In the genomic region with DNA sequence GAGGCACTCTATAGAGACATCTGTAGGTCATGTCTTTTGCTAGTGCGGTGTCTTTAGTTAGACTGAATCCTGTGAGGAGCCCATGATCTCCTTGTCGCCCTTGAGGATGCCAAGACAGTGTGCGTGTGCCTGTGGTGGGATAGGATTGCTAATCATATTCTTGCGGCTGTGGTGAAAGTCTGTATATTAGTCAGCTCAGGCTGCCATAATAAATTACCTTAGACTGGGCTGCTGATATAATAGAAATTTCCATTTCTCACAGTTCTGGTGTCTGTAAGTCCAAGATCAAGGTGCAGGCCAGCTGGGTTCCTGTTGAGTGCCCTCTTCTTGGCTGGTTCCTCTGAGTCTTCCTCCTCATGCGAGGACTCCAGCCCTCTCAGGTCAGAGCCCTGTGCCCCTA, we compare ENCODE assay signal across 15 cellular contexts.
A peak's percentile ranks its signal among the peaks of the same experiment; 100 is the strongest.
DNase-seq lines count a peak whose midpoint lies in the region; ATAC-seq and TF ChIP-seq lines count a peak whose summit lies in the region.
"Had no signal": no experiment of that assay in that cellular context is flagged by ENCODE, and none has a peak within 500 bp of the region (broad histone marks: within the 10 kb centered on the region; RNA-seq: fewer than 3 reads in every experiment).

No MANE protein-coding gene starts in this region.

- no peak overlapping the region for H3K4me3 ChIP-seq in BLaER1 treated with 17β-estradiol and CSF1 and Interleukin-3, amounts not matched to agents 10 nM and 100 nM
- H3K4me3 ChIP-seq in SK-N-MC (peak overlapping the region; percentile 41), spleen (no peak overlapping the region), right atrium auricular region (no peak overlapping the region)
- H3K4me3 ChIP-seq: lung, ovary had no signal

- peak overlapping the region; percentile 2 to 79 (median 41); a peak in 17 of 22 replicates for H3K4me2 ChIP-seq in BLaER1 treated with 17β-estradiol and CSF1 and Interleukin-3, amounts not matched to agents 10 nM and 100 nM
- H3K4me2 ChIP-seq: SK-N-SH had no signal

- H3K27ac ChIP-seq in BLaER1 treated with 17β-estradiol and CSF1 and Interleukin-3, amounts not matched to agents 10 nM and 100 nM: peak overlapping the region in 6 of 11 experiments; percentile 8 to 54 (median 41); a peak in 9 of 22 replicates
- H3K27ac ChIP-seq in SK-N-MC (peak overlapping the region; percentile 62), spleen (no peak overlapping the region), caudate nucleus (ENCODE audit: low read depth, low read length) (no peak overlapping the region), right atrium auricular region (no peak overlapping the region)
- H3K27ac ChIP-seq: ovary had no signal

- intact Hi-C loops in spleen (cut with DNase I; ENCODE audit: low total_unique reads): no loop called here

- no peaks in the 10 kb centered on the region for H3K9me3 ChIP-seq in BLaER1 treated with 17β-estradiol and CSF1 and Interleukin-3, amounts not matched to agents 10 nM and 100 nM (replicated peaks in 1 of 11)
- no peaks in the 10 kb centered on the region for H3K9me3 ChIP-seq in SK-N-MC (ENCODE audit: low read depth, low read length)
- H3K9me3 ChIP-seq in spleen: no peaks in the 10 kb centered on the region
- no peaks in the 10 kb centered on the region for H3K9me3 ChIP-seq in right atrium auricular region
- H3K9me3 ChIP-seq: ovary, SK-N-SH had no signal

- no peak for DNase-seq in SK-N-MC (ENCODE audit: low read depth, low spot score)
- DNase-seq in islet precursor cell: peak; percentile 29
- DNase-seq in spleen: no peak
- no peak for DNase-seq in caudate nucleus (lab: John Stamatoyannopoulos, UW)
- no peak for DNase-seq in right atrium auricular region (ENCODE audit: low spot score)
- DNase-seq: CD4-positive, alpha-beta memory T cell; KBM-7; ovary; SK-N-SH; stimulated activated naive CD4-positive, alpha-beta T cell had no signal

- TF ChIP-seq CTCF in spleen (IDR thresholded peaks at IDR 0.05 in 8 of 11, conservative IDR thresholded peaks at IDR 0.05 in 3 of 11) (no peak), right atrium auricular region (IDR thresholded peaks at IDR 0.05) (no peak)

- no peaks in the 10 kb centered on the region for H3K27me3 ChIP-seq in BLaER1 treated with 17β-estradiol and CSF1 and Interleukin-3, amounts not matched to agents 10 nM and 100 nM
- H3K27me3 ChIP-seq in spleen (replicated peaks in 1 of 7) (no peaks in the 10 kb centered on the region), right atrium auricular region (no peaks in the 10 kb centered on the region)
- H3K27me3 ChIP-seq: ovary had no signal

- no peak for TF ChIP-seq POLR2A in spleen (IDR thresholded peaks at IDR 0.05)

- peaks cover 0 to 12% (median 0%) of the 10 kb centered on the region in 11 experiments; a peak in 2 of 22 replicates for H3K36me3 ChIP-seq in BLaER1 treated with 17β-estradiol and CSF1 and Interleukin-3, amounts not matched to agents 10 nM and 100 nM
- H3K36me3 ChIP-seq in SK-N-MC (ENCODE audit: insufficient read depth, low read length) (0 out of 2 replicates have a peak, but pooled peaks cover 7% of the 10 kb centered on the region), spleen (no peaks in the 10 kb centered on the region), right atrium auricular region (no peaks in the 10 kb centered on the region)
- H3K36me3 ChIP-seq: ovary had no signal

- H3K9ac ChIP-seq in BLaER1 treated with 17β-estradiol and CSF1 and Interleukin-3, amounts not matched to agents 10 nM and 100 nM: peak overlapping the region in 4 of 11 experiments; percentile 15 to 23 (median 19); a peak in 2 of 22 replicates
- H3K9ac ChIP-seq in SK-N-MC (ENCODE audit: insufficient read length): peak overlapping the region; percentile 20
- H3K9ac ChIP-seq: SK-N-SH had no signal

- ATAC-seq in GM18508 (IDR thresholded peaks at IDR 0.05; ENCODE audit: insufficient read depth, unreplicated experiment): peak; percentile 72
- ATAC-seq in esophagus mucosa: no peak
- ATAC-seq: HCT116 had no signal

- WGBS in spleen, 5 donors: 53 to 85% (median 76%) methylated on average over 5 of the region's 5 CpGs

- H3K4me1 ChIP-seq in BLaER1 treated with 17β-estradiol and CSF1 and Interleukin-3, amounts not matched to agents 10 nM and 100 nM: peaks cover 91 to 100% (median 99%) of the 10 kb centered on the region in 10 experiments
- peaks cover 30 to 100% (median 71%) of the 10 kb centered on the region in 6 donors for H3K4me1 ChIP-seq in spleen
- peaks cover 0 to 62% of the 10 kb centered on the region in 2 donors for H3K4me1 ChIP-seq in right atrium auricular region

- H4K20me1 ChIP-seq in BLaER1 treated with 17β-estradiol and CSF1 and Interleukin-3, amounts not matched to agents 10 nM and 100 nM: peaks cover 84 to 100% (median 98%) of the 10 kb centered on the region in 11 experiments; a peak in 20 of 22 replicates

Comparison
In these comparisons a context has a peak if more than half of its experiments do, and no peak if none do; other contexts are left out.
1. H3K27ac ChIP-seq: peak in BLaER1 treated with 17β-estradiol and CSF1 and Interleukin-3, amounts not matched to agents 10 nM and 100 nM (6 of 11) and SK-N-MC (single experiment); none in spleen (0 of 8), caudate nucleus (single experiment) and right atrium auricular region (0 of 2).